ENCODE assay signal across 26 cellular contexts in the genomic region with DNA sequence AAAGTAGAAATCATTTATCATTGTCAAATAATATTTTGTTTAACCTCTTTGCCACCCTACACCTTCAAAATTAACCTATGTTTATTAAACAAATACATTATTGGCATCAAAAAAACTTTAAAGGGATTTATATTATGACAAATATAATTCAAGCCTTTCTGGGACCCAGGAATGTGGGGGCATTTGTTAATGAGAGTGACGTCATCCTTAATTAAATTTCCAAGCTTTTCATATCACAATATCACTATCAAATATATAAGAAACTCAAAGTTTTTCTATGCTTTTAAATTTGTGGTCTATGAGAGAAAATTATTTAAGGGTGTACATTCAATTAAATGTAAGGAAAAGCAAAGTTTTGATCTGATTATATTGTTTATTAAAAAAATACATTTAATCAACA.
"Had no signal": no experiment of that assay in that cellular context is flagged by ENCODE, and none has a peak within 500 bp of the region (broad histone marks: within the 10 kb centered on the region; RNA-seq: fewer than 3 reads in every experiment).

No MANE protein-coding gene starts in this region.

- H3K27me3 ChIP-seq: colonic mucosa, esophagus squamous epithelium, gastrocnemius medialis, heart right ventricle, left lung had no signal

- H3K27ac Mint-ChIP-seq: dendritic cell treated with granulocyte-macrophage colony-stimulating factor and Interleukin-4, amounts not matched to agents 40 ng/mL and 50 ng/mL, for 4 days; effector memory CD8-positive, alpha-beta T cell; endodermal cell; mesothelial cell of epicardium had no signal

- H3K27me3 Mint-ChIP-seq: effector memory CD8-positive, alpha-beta T cell had no signal

- H3K4me3 ChIP-seq: colonic mucosa, esophagus squamous epithelium, gastrocnemius medialis, heart right ventricle, left lung, lower lobe of right lung, mucosa of descending colon had no signal

- H3K9me3 ChIP-seq: colonic mucosa, esophagus squamous epithelium, gastrocnemius medialis, heart right ventricle, left lung, lower lobe of right lung, mucosa of descending colon had no signal

- H3K9me3 Mint-ChIP-seq: dendritic cell treated with granulocyte-macrophage colony-stimulating factor and Interleukin-4, amounts not matched to agents 40 ng/mL and 50 ng/mL, for 4 days; endodermal cell; mesothelial cell of epicardium had no signal

- H3K27ac ChIP-seq: colonic mucosa, epithelial cell of prostate, esophagus squamous epithelium, gastrocnemius medialis, heart right ventricle, left lung, lower lobe of right lung had no signal

- DNase-seq: colonic mucosa; cortex of kidney; effector CD8-positive, alpha-beta T cell; effector memory CD8-positive, alpha-beta T cell; endodermal cell; erythroblast; esophagus squamous epithelium; foreskin fibroblast; foreskin melanocyte; gastrocnemius medialis; glutamatergic neuron; heart right ventricle; hippocampal formation; left cardiac atrium; left ventricle myocardium superior; lower lobe of right lung; mesenchymal stem cell; mucosa of descending colon had no signal

- H3K36me3 ChIP-seq: colonic mucosa, esophagus squamous epithelium, gastrocnemius medialis, heart right ventricle, left lung, lower lobe of right lung had no signal

- ATAC-seq: effector memory CD8-positive, alpha-beta T cell; esophagus mucosa; gastrocnemius medialis; heart right ventricle; left cardiac atrium; left lung; left ventricle myocardium superior; lower lobe of right lung; mucosa of descending colon had no signal

- H3K4me1 Mint-ChIP-seq: endodermal cell, mesothelial cell of epicardium had no signal

- H3K4me3 Mint-ChIP-seq: dendritic cell treated with granulocyte-macrophage colony-stimulating factor and Interleukin-4, amounts not matched to agents 40 ng/mL and 50 ng/mL, for 4 days; effector memory CD8-positive, alpha-beta T cell; endodermal cell; mesothelial cell of epicardium had no signal

- H3K4me1 ChIP-seq: colonic mucosa, esophagus squamous epithelium, gastrocnemius medialis, heart right ventricle, left lung, lower lobe of right lung had no signal

- FAIRE-seq: endometrium, islet of Langerhans, keratinocyte had no signal

- H3K36me3 Mint-ChIP-seq: mesothelial cell of epicardium had no signal
